In genomic region chr6:4460595-4461475, GRCh38 we compare ENCODE assay signal across 9 cellular contexts.
A peak's percentile ranks its signal among the peaks of the same experiment; 100 is the strongest.
DNase-seq lines count a peak whose midpoint lies in the region; ATAC-seq, FAIRE-seq and TF ChIP-seq lines count a peak whose summit lies in the region.
"Had no signal": no experiment of that assay in that cellular context is flagged by ENCODE, and none has a peak within 500 bp of the region (broad histone marks: within the 10 kb centered on the region; RNA-seq: fewer than 3 reads in every experiment).

No MANE protein-coding gene starts in this region.

- H3K4me3 ChIP-seq in GM12878 (no peak overlapping the region), heart left ventricle (peak overlapping the region in 3 of 12 donors; percentile 4 to 24 (median 19)), ovary (no peak overlapping the region)

- H2AFZ ChIP-seq in GM12878 (ENCODE audit: control insufficient read depth, low read depth, low read length), result no peak overlapping the region

- peak; percentile 10 for DNase-seq in AG09319 (ENCODE audit: extremely low read depth, low read depth)
- DNase-seq in GM12878 (ENCODE audit: low read depth, low spot score), result no peak
- DNase-seq in heart left ventricle, result peak; percentile 48 to 88 (median 82)
- DNase-seq in ovary, result peak; percentile 36 to 75 (median 62)
- DNase-seq in erythroblast (lab: John Stamatoyannopoulos, UW), result no peak
- no peak for DNase-seq in SHP77 (lab: John Stamatoyannopoulos, UW)
- no peak for DNase-seq in SW480 (ENCODE audit: low spot score)
- DNase-seq in T-helper 17 cell, result no peak
- DNase-seq: activated effector memory CD4-positive, alpha-beta T cell treated with Interleukin-2 at 50 U/mL for 16 hours had no signal

- H3K27ac Mint-ChIP-seq in T-helper 17 cell, result no peak overlapping the region

- TF ChIP-seq CTCF in AG09319 (IDR thresholded peaks at IDR 0.05; ENCODE audit: low read depth, low read length) (no peak), GM12878 (IDR thresholded peaks at IDR 0.05 in 2 of 3, conservative IDR thresholded peaks at IDR 0.05 in 1 of 3; ENCODE audit: control insufficient read depth in 2 of 3, extremely low read depth in 1 of 3, insufficient read depth in 1 of 3, low read depth in 3 of 3, low read length in 3 of 3) (no peak), heart left ventricle (IDR thresholded peaks at IDR 0.05) (no peak), ovary (IDR thresholded peaks at IDR 0.05) (no peak)

- in situ Hi-C loops in GM12878 (cut with MboI), result no loop called here

- intact Hi-C loops in GM12878 (cut with micrococcal nuclease; ENCODE audit: unreplicated experiment) (no loop called here), heart left ventricle (cut with DNase I) (loop anchor here in 2 of 10 donors (5.0 to 10.0 kb wide), 3 partner anchors 86 to 151 kb away; no protein-coding TSS in a partner anchor), ovary (cut with DNase I) (no loop called here)

- no peak for ATAC-seq in GM12878
- peak; percentile 87 to 94 (median 92) for ATAC-seq in heart left ventricle
- no peak for ATAC-seq in T-helper 17 cell

- POLR2A ChIA-PET in GM12878 (lab: Charles Lee), result no interaction called here

- no peak overlapping the region for H3K4me2 ChIP-seq in GM12878 (ENCODE audit: control insufficient read depth, insufficient read depth)

- RAD21 ChIA-PET in GM12878 (lab: Charles Lee; ENCODE audit: unreplicated experiment), result no interaction called here

- TF ChIP-seq POLR2A in GM12878 (IDR thresholded peaks at IDR 0.05; ENCODE audit: low read depth, low read length), result no peak
- TF ChIP-seq POLR2A in heart left ventricle (IDR thresholded peaks at IDR 0.05), result no peak
- no peak for TF ChIP-seq POLR2A in ovary (IDR thresholded peaks at IDR 0.05)
- TF ChIP-seq POLR2A in erythroblast (IDR thresholded peaks at IDR 0.05; ENCODE audit: low read length), result no peak

- no peaks in the 10 kb centered on the region for H3K79me2 ChIP-seq in GM12878 (ENCODE audit: control insufficient read depth, insufficient read depth, low read length)

- no peak for TF ChIP-seq RAD21 in GM12878 (IDR thresholded peaks at IDR 0.05; ENCODE audit: insufficient read depth, low read depth, low read length)

- no peak overlapping the region for H3K4me3 Mint-ChIP-seq in T-helper 17 cell

- BruUV-seq in GM12878 (replicated peaks; lab: Mats Ljungman, UMichigan), result no TSS peak

- peaks cover 14% of the 10 kb centered on the region for H3K27me3 Mint-ChIP-seq in T-helper 17 cell

- WGBS in GM12878 (ENCODE audit: insufficient coverage, insufficient replicate concordance, low lambda C conversion rate, missing lambda C conversion rate), result 43% methylated on average over 21 of the region's 21 CpGs
- WGBS in heart left ventricle, 4 donors, result 46 to 64% (median 53%) methylated on average over 21 of the region's 21 CpGs
- 10 to 14% (median 14%) methylated on average over 21 of the region's 21 CpGs for WGBS in ovary, 3 donors

- H4K20me1 ChIP-seq in GM12878 (ENCODE audit: control insufficient read depth, insufficient read depth), result no peaks in the 10 kb centered on the region

- SMC1A ChIA-PET in GM12878 (lab: Charles Lee; ENCODE audit: uncharacterized antibody, unreplicated experiment), result interaction anchor here (0.8 kb wide), 1 partner anchor 17 kb away, joined by 3 read pairs; no protein-coding TSS in a partner anchor

- H3K4me1 ChIP-seq in GM12878 (ENCODE audit: control insufficient read depth, insufficient read depth, low read length) (no peaks in the 10 kb centered on the region), heart left ventricle (peaks cover 0 to 23% (median 13%) of the 10 kb centered on the region in 12 donors), ovary (ENCODE audit: insufficient read depth) (peaks cover 8% of the 10 kb centered on the region)

- no peak for TF ChIP-seq EP300 in GM12878 (IDR thresholded peaks at IDR 0.05; ENCODE audit: borderline replicate concordance in 1 of 2, control insufficient read depth in 1 of 2, low read depth in 2 of 2, low read length in 2 of 2)
- TF ChIP-seq EP300 in ovary (IDR thresholded peaks at IDR 0.05), result no peak

- no peaks in the 10 kb centered on the region for H3K4me1 Mint-ChIP-seq in T-helper 17 cell

- H3K36me3 ChIP-seq in GM12878 (ENCODE audit: control insufficient read depth in 2 of 2, insufficient read depth in 2 of 2, low read length in 1 of 2) (no peaks in the 10 kb centered on the region), heart left ventricle (no peaks in the 10 kb centered on the region), ovary (no peaks in the 10 kb centered on the region)

- no peak overlapping the region for H3K27ac ChIP-seq in GM12878 (ENCODE audit: control insufficient read depth, insufficient read depth)
- peak overlapping the region; percentile 29 to 76 (median 60) for H3K27ac ChIP-seq in heart left ventricle
- no peak overlapping the region for H3K27ac ChIP-seq in ovary

- FAIRE-seq in GM12878 (lab: Jason Lieb, UNC), result no peak

- H3K27me3 ChIP-seq in GM12878 (replicated peaks in 1 of 2; ENCODE audit: control insufficient read depth in 2 of 2, insufficient read depth in 2 of 2, low read length in 1 of 2) (no peaks in the 10 kb centered on the region; a peak in 1 of 4 replicates), heart left ventricle (no peaks in the 10 kb centered on the region), ovary (no peaks in the 10 kb centered on the region)

- H3K36me3 Mint-ChIP-seq in T-helper 17 cell (ENCODE audit: low read depth), result no peaks in the 10 kb centered on the region

- H3K9me3 ChIP-seq in GM12878 (replicated peaks; ENCODE audit: control insufficient read depth, insufficient read depth, low read length), result no peaks in the 10 kb centered on the region
- peaks cover 0 to 9% (median 0%) of the 10 kb centered on the region in 12 donors for H3K9me3 ChIP-seq in heart left ventricle
- H3K9me3 ChIP-seq in ovary, result no peaks in the 10 kb centered on the region
- no peaks in the 10 kb centered on the region for H3K9me3 ChIP-seq in T-helper 17 cell (ENCODE audit: control insufficient read depth, low read length, poor library complexity, severe bottlenecking)

- CTCF ChIA-PET in GM12878 (lab: Yijun Ruan, JAX), result no interaction called here

- no peak overlapping the region for H3K9ac ChIP-seq in GM12878 (ENCODE audit: control insufficient read depth, insufficient read depth, low read length)

TF ChIP-seq in GM12878, 131 proteins besides CTCF, POLR2A, EP300 and RAD21:
- no peak for TF ChIP-seq PRDM15 (CRISPR knock-in tag; IDR thresholded peaks at IDR 0.05)
- no peak for TF ChIP-seq CHD2 (IDR thresholded peaks at IDR 0.05; ENCODE audit: borderline replicate concordance, low read depth, low read length)
- peak; percentile 64; the same call in 1 of the 2 replicates for TF ChIP-seq SPI1 (IDR thresholded peaks at IDR 0.05; ENCODE audit: borderline replicate concordance, insufficient read depth, low read depth, low read length)
- TF ChIP-seq TCF12 (IDR thresholded peaks at IDR 0.05; ENCODE audit: low read depth, low read length), result no peak
- no peak for TF ChIP-seq E2F8 (IDR thresholded peaks at IDR 0.05; ENCODE audit: low read depth, partially characterized antibody)

Comparison
In these comparisons a context has a peak if more than half of its experiments do, and no peak if none do; other contexts are left out.
1. DNase-seq: peak in AG09319 (single experiment), heart left ventricle (5 of 5) and ovary (5 of 5); none in GM12878 (single experiment), erythroblast (0 of 2), SHP77 (0 of 2), SW480 (single experiment) and T-helper 17 cell (0 of 3).
2. ATAC-seq: peak in heart left ventricle (4 of 4); none in GM12878 (single experiment) and T-helper 17 cell (single experiment).
3. H3K27ac ChIP-seq: peak in heart left ventricle (12 of 12); none in GM12878 (single experiment) and ovary (0 of 2).